Comparison of ENCODE assay signal across 21 cellular contexts in the genomic region with DNA sequence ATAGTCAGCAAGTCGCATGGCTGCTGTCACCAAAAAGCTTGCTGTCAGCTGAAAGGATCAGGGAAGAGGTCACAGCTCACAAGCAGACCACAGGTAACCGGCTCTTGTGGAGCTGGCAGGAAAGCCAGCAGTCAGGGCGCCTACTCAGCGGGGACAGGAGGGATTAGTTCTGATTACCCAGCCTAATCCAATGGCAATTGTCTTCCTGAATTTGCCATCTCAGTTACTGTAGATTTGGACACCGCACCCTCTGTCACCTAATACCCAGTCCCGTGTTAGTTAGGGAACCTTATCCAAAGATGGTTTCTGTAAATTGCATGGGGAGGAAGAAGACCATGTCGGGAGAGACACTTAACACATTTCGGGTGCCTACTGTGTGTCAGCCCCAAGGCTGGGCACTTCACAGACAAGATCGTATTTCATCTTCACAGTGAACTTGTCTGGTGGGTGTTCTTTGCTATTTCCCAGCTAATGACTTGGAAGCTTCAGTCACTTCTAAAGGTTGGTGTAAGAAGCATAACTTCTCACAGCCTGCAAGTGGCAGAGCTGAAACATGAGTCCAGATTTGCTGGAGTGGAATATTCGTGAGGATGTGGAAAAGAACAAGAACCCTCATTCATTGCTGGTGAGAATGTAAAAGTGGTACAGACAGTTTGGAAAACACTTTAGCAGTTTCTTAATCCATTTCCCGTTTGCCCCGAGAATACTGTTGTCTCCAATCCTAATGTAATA. TPM values are rescaled to one million over a fixed set of nuclear protein-coding genes. Genes with fewer than 3 reads are reported as not detected.
DNase-seq lines count a peak whose midpoint lies in the region; ATAC-seq, FAIRE-seq and TF ChIP-seq lines count a peak whose summit lies in the region.
"Had no signal": no experiment of that assay in that cellular context is flagged by ENCODE, and none has a peak within 500 bp of the region (broad histone marks: within the 10 kb centered on the region; RNA-seq: fewer than 3 reads in every experiment).

No MANE protein-coding gene starts in this region.

- no peaks in the 10 kb centered on the region for H3K27me3 ChIP-seq in brain microvascular endothelial cell (replicated peaks)
- H3K27me3 ChIP-seq in kidney epithelial cell (ENCODE audit: control insufficient read depth, insufficient read depth, low read length) = no peaks in the 10 kb centered on the region
- H3K27me3 ChIP-seq: tibial nerve had no signal

- no peak overlapping the region for H3K27ac ChIP-seq in brain microvascular endothelial cell
- H3K27ac ChIP-seq: neutrophil, tibial nerve had no signal

- H3K36me3 ChIP-seq in brain microvascular endothelial cell (replicated peaks) = no peaks in the 10 kb centered on the region
- no peaks in the 10 kb centered on the region for H3K36me3 ChIP-seq in kidney epithelial cell (ENCODE audit: control insufficient read depth, insufficient read depth, low read length)
- H3K36me3 ChIP-seq: neutrophil, tibial nerve had no signal

- H3K4me3 Mint-ChIP-seq in activated T-helper 1 cell treated with anti-CD3 and anti-CD28 coated beads, Interleukin-12 subunit alpha, Interleukin-12 subunit beta, Interleukin-2, Interleukin-4 antibody, amounts not matched to agents 30 ng/mL and 10 ng/mL and 1 ng/mL, durations not matched to agents 14 hours and 24 hours and 36 hours = no peak overlapping the region
- H3K4me3 Mint-ChIP-seq: activated naive CD8-positive, alpha-beta T cell; CD4-positive, alpha-beta memory T cell; central memory CD8-positive, alpha-beta T cell; stimulated activated effector memory CD8-positive, alpha-beta T cell treated with anti-CD3 and anti-CD28 coated beads, Interleukin-12 subunit alpha, Interleukin-12 subunit beta, amount 100 ng/mL, for 72 hours had no signal

- H3K9me3 Mint-ChIP-seq in activated T-helper 1 cell treated with anti-CD3 and anti-CD28 coated beads, Interleukin-12 subunit alpha, Interleukin-12 subunit beta, Interleukin-2, Interleukin-4 antibody, amounts not matched to agents 30 ng/mL and 10 ng/mL and 1 ng/mL, durations not matched to agents 14 hours and 24 hours and 36 hours = no peaks in the 10 kb centered on the region
- H3K9me3 Mint-ChIP-seq: CD4-positive, alpha-beta memory T cell; central memory CD8-positive, alpha-beta T cell; stimulated activated effector memory CD8-positive, alpha-beta T cell treated with anti-CD3 and anti-CD28 coated beads, Interleukin-12 subunit alpha, Interleukin-12 subunit beta, amount 100 ng/mL, for 72 hours had no signal

- no peak overlapping the region for H3K27ac Mint-ChIP-seq in activated T-helper 1 cell treated with anti-CD3 and anti-CD28 coated beads, Interleukin-12 subunit alpha, Interleukin-12 subunit beta, Interleukin-2, Interleukin-4 antibody, amounts not matched to agents 30 ng/mL and 10 ng/mL and 1 ng/mL, durations not matched to agents 14 hours and 24 hours and 36 hours
- H3K27ac Mint-ChIP-seq: activated naive CD8-positive, alpha-beta T cell; stimulated activated effector memory CD8-positive, alpha-beta T cell treated with anti-CD3 and anti-CD28 coated beads, Interleukin-12 subunit alpha, Interleukin-12 subunit beta, amount 100 ng/mL, for 72 hours had no signal

- peaks cover 12% of the 10 kb centered on the region for H3K27me3 Mint-ChIP-seq in activated T-helper 1 cell treated with anti-CD3 and anti-CD28 coated beads, Interleukin-12 subunit alpha, Interleukin-12 subunit beta, Interleukin-2, Interleukin-4 antibody, amounts not matched to agents 30 ng/mL and 10 ng/mL and 1 ng/mL, durations not matched to agents 14 hours and 24 hours and 36 hours (ENCODE audit: insufficient read depth)
- H3K27me3 Mint-ChIP-seq: activated naive CD8-positive, alpha-beta T cell; CD4-positive, alpha-beta memory T cell; central memory CD8-positive, alpha-beta T cell had no signal

- peak; percentile 8 for TF ChIP-seq CTCF in brain microvascular endothelial cell (IDR thresholded peaks at IDR 0.05; ENCODE audit: low read depth, low read length, missing control alignments)
- peak; percentile 13 for TF ChIP-seq CTCF in kidney epithelial cell (IDR thresholded peaks at IDR 0.05; ENCODE audit: insufficient read depth, low read length, poor library complexity, severe bottlenecking)

- H3K4me3 ChIP-seq in brain microvascular endothelial cell (ENCODE audit: low read depth, low read length) (no peak overlapping the region), kidney epithelial cell (ENCODE audit: low read depth, low read length) (no peak overlapping the region)
- H3K4me3 ChIP-seq: tibial nerve had no signal

- DNase-seq in Right ventricle myocardium superior = no peak
- DNase-seq in cardiac septum (ENCODE audit: low spot score) = no peak
- DNase-seq in brain microvascular endothelial cell = no peak
- DNase-seq in kidney epithelial cell (ENCODE audit: low read depth) = no peak
- DNase-seq in urothelium cell line (ENCODE audit: low spot score) = no peak
- DNase-seq in activated T-helper 1 cell treated with anti-CD3 and anti-CD28 coated beads, Interleukin-12 subunit alpha, Interleukin-12 subunit beta, Interleukin-2, Interleukin-4 antibody, amounts not matched to agents 30 ng/mL and 10 ng/mL and 1 ng/mL, durations not matched to agents 14 hours and 24 hours and 36 hours (ENCODE audit: low spot score) = no peak
- no peak for DNase-seq in medulla oblongata (ENCODE audit: extremely low spot score)
- DNase-seq in activated effector memory CD4-positive, alpha-beta T cell treated with Interleukin-2 at 50 U/mL for 16 hours = no peak
- DNase-seq: activated CD4-positive, alpha-beta T cell treated with anti-CD3 and anti-CD28 coated beads for 48 hours; CD4-positive, alpha-beta memory T cell; NCI-H1048; small intestine; T-helper 9 cell had no signal

- in situ Hi-C loops in brain microvascular endothelial cell (cut with HindIII; ENCODE audit: low pct_ligation_motif_present, low sequenced_read_pairs) = no loop called here

- H3K4me1 Mint-ChIP-seq in activated T-helper 1 cell treated with anti-CD3 and anti-CD28 coated beads, Interleukin-12 subunit alpha, Interleukin-12 subunit beta, Interleukin-2, Interleukin-4 antibody, amounts not matched to agents 30 ng/mL and 10 ng/mL and 1 ng/mL, durations not matched to agents 14 hours and 24 hours and 36 hours (ENCODE audit: low read depth) = peaks cover 24% of the 10 kb centered on the region

- ATAC-seq in Right ventricle myocardium superior (ENCODE audit: poor library complexity) = peak; percentile 16
- ATAC-seq: HCT116; stimulated activated effector memory CD8-positive, alpha-beta T cell treated with anti-CD3 and anti-CD28 coated beads, Interleukin-12 subunit alpha, Interleukin-12 subunit beta, amount 100 ng/mL, for 72 hours had no signal

- FAIRE-seq in urothelium cell line (lab: Jason Lieb, UNC) = peak; percentile 52
- FAIRE-seq: A204.1, endometrium, small intestine had no signal

- H3K36me3 Mint-ChIP-seq in activated T-helper 1 cell treated with anti-CD3 and anti-CD28 coated beads, Interleukin-12 subunit alpha, Interleukin-12 subunit beta, Interleukin-2, Interleukin-4 antibody, amounts not matched to agents 30 ng/mL and 10 ng/mL and 1 ng/mL, durations not matched to agents 14 hours and 24 hours and 36 hours (ENCODE audit: low read depth) = no peaks in the 10 kb centered on the region
- H3K36me3 Mint-ChIP-seq: activated naive CD8-positive, alpha-beta T cell; CD4-positive, alpha-beta memory T cell had no signal

- intact Hi-C loops in Right ventricle myocardium superior (cut with DNase I) = no loop called here
- intact Hi-C loops in cardiac septum (cut with DNase I) = no loop called here
- intact Hi-C loops in activated T-helper 1 cell treated with anti-CD3 and anti-CD28 coated beads, Interleukin-12 subunit alpha, Interleukin-12 subunit beta, Interleukin-2, Interleukin-4 antibody, amounts not matched to agents 30 ng/mL and 10 ng/mL and 1 ng/mL, durations not matched to agents 14 hours and 24 hours and 36 hours (cut with micrococcal nuclease) = loop anchor here (5.0 to 10.0 kb wide), 2 partner anchors 574 to 777 kb away; partner anchors contain the start of gene NEDD4L

RNA-seq across cellular contexts. Expression of gene ALPK2, which starts 9.9 kb away (rescaled TPM):
- 216 TPM for total RNA-seq in Right ventricle myocardium superior
- total RNA-seq in cardiac septum = 116 TPM
- 12.2 and 13.5 TPM in 2 replicates for total RNA-seq in kidney epithelial cell
- total RNA-seq in activated T-helper 1 cell treated with anti-CD3 and anti-CD28 coated beads, Interleukin-12 subunit alpha, Interleukin-12 subunit beta, Interleukin-2, Interleukin-4 antibody, amounts not matched to agents 30 ng/mL and 10 ng/mL and 1 ng/mL, durations not matched to agents 14 hours and 24 hours and 36 hours = 0.16 and 0.47 TPM in 2 replicates

RNA-seq across cellular contexts. Expression of gene MALT1, which starts 52.3 kb away (rescaled TPM):
- total RNA-seq in Right ventricle myocardium superior (10.2 TPM), cardiac septum (12.8 TPM), kidney epithelial cell (18.4 and 19.8 TPM in 2 replicates)
- total RNA-seq in activated T-helper 1 cell treated with anti-CD3 and anti-CD28 coated beads, Interleukin-12 subunit alpha, Interleukin-12 subunit beta, Interleukin-2, Interleukin-4 antibody, amounts not matched to agents 30 ng/mL and 10 ng/mL and 1 ng/mL, durations not matched to agents 14 hours and 24 hours and 36 hours = 32.4 and 34.1 TPM in 2 replicates
